ENCODE assay signal across 8 cellular contexts in genomic region chr22:30424471-30425326, GRCh38. TPM values are rescaled to one million over a fixed set of nuclear protein-coding genes. Genes with fewer than 3 reads are reported as not detected.
DNase-seq lines count a peak whose midpoint lies in the region; ATAC-seq and TF ChIP-seq lines count a peak whose summit lies in the region.

No MANE protein-coding gene starts in this region.

- peak overlapping the region; percentile 65 to 88 (median 74) for H3K4me3 ChIP-seq in heart right ventricle
- peak overlapping the region; percentile 67 for H3K4me3 ChIP-seq in neuron (ENCODE audit: low read length)

- DNase-seq in heart right ventricle (no peak), left cardiac atrium (no peak), SK-MEL-5 (ENCODE audit: low read depth, low spot score) (peak; percentile 34), epithelial cell of prostate (ENCODE audit: low read depth, low spot score) (no peak), hippocampal formation (lab: John Stamatoyannopoulos, UW) (no peak), middle frontal gyrus (ENCODE audit: extremely low spot score, low spot score) (no peak)
- DNase-seq in stimulated activated CD4-positive, alpha-beta T cell treated with anti-CD3 and anti-CD28 coated beads, Interleukin-4, amount 100 ng/mL, for 1 hour: no peak

- H3K9me3 ChIP-seq in heart right ventricle (peaks cover 0 to 4% (median 0%) of the 10 kb centered on the region in 11 donors), neuron (ENCODE audit: low read length) (no peaks in the 10 kb centered on the region)

- intact Hi-C loops in heart right ventricle (cut with DNase I) (no loop called here), left cardiac atrium (cut with DNase I) (loop anchor here in 1 of 2 donors (5.0 kb wide), 1 partner anchor 32 kb away; no protein-coding TSS in a partner anchor)

- ATAC-seq in heart right ventricle (no peak), left cardiac atrium (no peak)

- H2AFZ ChIP-seq in neuron (ENCODE audit: low read depth, low read length): peak overlapping the region; percentile 88

- peaks cover 0 to 37% (median 0%) of the 10 kb centered on the region in 9 donors for H3K36me3 ChIP-seq in heart right ventricle
- H3K36me3 ChIP-seq in neuron (ENCODE audit: insufficient read depth, low read length): no peaks in the 10 kb centered on the region

- in situ Hi-C loops in SK-MEL-5 (cut with HindIII; ENCODE audit: low pct_unique_long_range_greater_than_20kb, low sequenced_read_pairs): loop anchor here (10.0 kb wide), 1 partner anchor 100 kb away; the partner anchor contains the start of gene TBC1D10A

- 44 to 46% methylated on average over 21 of the region's 21 CpGs for WGBS in heart right ventricle, 2 donors

- H3K27ac ChIP-seq in heart right ventricle (peak overlapping the region in 9 of 10 donors; percentile 90 to 98 (median 96)), epithelial cell of prostate (peak overlapping the region; percentile 99)

- TF ChIP-seq CTCF in heart right ventricle (IDR thresholded peaks at IDR 0.05): no peak

- H3K27me3 ChIP-seq in heart right ventricle: no peaks in the 10 kb centered on the region
- H3K27me3 ChIP-seq in neuron (ENCODE audit: insufficient read depth, low read length): no peaks in the 10 kb centered on the region

- H3K4me1 ChIP-seq in heart right ventricle (peaks cover 7 to 67% (median 41%) of the 10 kb centered on the region in 9 donors), neuron (ENCODE audit: insufficient read depth, low read length) (peaks cover 29% of the 10 kb centered on the region)

RNA-seq across cellular contexts. Expression of gene MTFP1, which starts 0.9 kb away (rescaled TPM):
- total RNA-seq in heart right ventricle: 10 to 100 TPM in 7 of 10 donors, 1 to 10 TPM in 3; 5.9 to 31.0 (median 13.2) TPM
- 100 to 1,000 TPM in 1 of 2 donors, 10 to 100 TPM in 1; 50.8 to 132 TPM for polyA plus RNA-seq in heart right ventricle
- 10 to 100 TPM; 21.4 to 33.8 TPM for total RNA-seq in left cardiac atrium
- 83.1 and 92.2 TPM in 2 replicates for total RNA-seq in SK-MEL-5 (2014; rRNA removed; shearing (Covaris generic))
- polyA plus RNA-seq in SK-MEL-5 (2015; cell fraction: cytosol; rRNA removed): 60.5 and 77.8 TPM in 2 replicates
- 8.7 and 19.9 TPM in 2 replicates for polyA plus RNA-seq in SK-MEL-5 (2015; cell fraction: nucleus; rRNA removed)

RNA-seq across cellular contexts. Expression of gene SEC14L2, which starts 27.9 kb away (rescaled TPM):
- total RNA-seq in heart right ventricle (1 to 10 TPM in 2 of 10 donors, under 1 TPM in 8; 0.21 to 3.7 (median 0.78) TPM), left cardiac atrium (1 to 10 TPM; 2.1 to 5.7 TPM)
- polyA plus RNA-seq in heart right ventricle: 1 to 10 TPM in 1 of 2 donors, under 1 TPM in 1; 0.80 to 7.6 TPM
- 4.0 and 7.4 TPM in 2 replicates for total RNA-seq in SK-MEL-5 (2014; rRNA removed; shearing (Covaris generic))
- polyA plus RNA-seq in SK-MEL-5 (2015; cell fraction: cytosol; rRNA removed): 11.0 and 18.4 TPM in 2 replicates
- 12.7 and 30.4 TPM in 2 replicates for polyA plus RNA-seq in SK-MEL-5 (2015; cell fraction: nucleus; rRNA removed)

RNA-seq across cellular contexts. Expression of gene RNF215, which starts 37.5 kb away (rescaled TPM):
- total RNA-seq in heart right ventricle (10 to 100 TPM in 1 of 10 donors, 1 to 10 TPM in 9; 3.4 to 10.5 (median 6.0) TPM), left cardiac atrium (10 to 100 TPM in 1 of 2 donors, 1 to 10 TPM in 1; 7.5 to 12.9 TPM)
- polyA plus RNA-seq in heart right ventricle: 1 to 10 TPM; 4.9 to 7.2 TPM
- 12.2 and 14.2 TPM in 2 replicates for total RNA-seq in SK-MEL-5 (2014; rRNA removed; shearing (Covaris generic))
- 17.1 and 23.9 TPM in 2 replicates for polyA plus RNA-seq in SK-MEL-5 (2015; cell fraction: cytosol; rRNA removed)
- 102 and 175 TPM in 2 replicates for polyA plus RNA-seq in SK-MEL-5 (2015; cell fraction: nucleus; rRNA removed)

RNA-seq across cellular contexts. Expression of gene SEC14L3, which starts 47.1 kb away (rescaled TPM):
- total RNA-seq in heart right ventricle: not detected
- not detected for polyA plus RNA-seq in heart right ventricle
- total RNA-seq in left cardiac atrium: not detected
- total RNA-seq in SK-MEL-5 (2014; rRNA removed; shearing (Covaris generic)): not detected in 2 replicates
- not detected in 2 replicates for polyA plus RNA-seq in SK-MEL-5 (2015; cell fraction: cytosol; rRNA removed)
- not detected in 2 replicates for polyA plus RNA-seq in SK-MEL-5 (2015; cell fraction: nucleus; rRNA removed)
